In genomic region chr2:46876741-46877384, GRCh38 we compare ENCODE assay signal across 1 cellular context.
TF ChIP-seq lines count a peak whose summit lies in the region.

No MANE protein-coding gene starts in this region.

TF ChIP-seq in K562, 482 proteins besides CTCF, POLR2A, EP300 and RAD21 (continued from another document and continues in another):
- TF ChIP-seq MYC (IDR thresholded peaks at IDR 0.05; ENCODE audit: low read depth, low read length): peak; percentile 37; the same call in 1 of the 2 replicates
- no peak for TF ChIP-seq MYC (CRISPR knock-in tag; IDR thresholded peaks at IDR 0.05; ENCODE audit: borderline replicate concordance, low read depth)
- TF ChIP-seq MEIS2 (IDR thresholded peaks at IDR 0.05; ENCODE audit: partially characterized antibody): peak; percentile 37
- TF ChIP-seq EP400 (IDR thresholded peaks at IDR 0.05): peak; percentile 15; the same call in 1 of the 2 replicates
- peak in 1 of 2 experiments; percentile 43; a peak in 1 of 4 replicates for TF ChIP-seq RCOR1 (IDR thresholded peaks at IDR 0.05; ENCODE audit: borderline replicate concordance in 1 of 2, low read depth in 2 of 2, low read length in 2 of 2)
- TF ChIP-seq ARID2 (IDR thresholded peaks at IDR 0.05): peak; percentile 74; the same call in 1 of the 2 replicates
- no peak for TF ChIP-seq THRB (CRISPR knock-in tag; conservative IDR thresholded peaks at IDR 0.05)
- no peak for TF ChIP-seq HNRNPH1 (optimal IDR thresholded peaks at IDR 0.05; ENCODE audit: low read depth, low read length)
- TF ChIP-seq ARNT (IDR thresholded peaks at IDR 0.05): peak in 1 of 2 experiments; percentile 28; a peak in 1 of 4 replicates
- TF ChIP-seq CREM (IDR thresholded peaks at IDR 0.05; ENCODE audit: low read depth): no peak
- TF ChIP-seq SMARCA4 (IDR thresholded peaks at IDR 0.05): 0 out of 2 replicates have a peak, but pooled peaks have one; percentile 11
- TF ChIP-seq ZMIZ1 (IDR thresholded peaks at IDR 0.05; ENCODE audit: low read depth in 2 of 2, low read length in 2 of 2): peak in 1 of 2 experiments; percentile 27; a peak in 1 of 4 replicates
- peak; percentile 58; the same call in 1 of the 2 replicates for TF ChIP-seq SMC3 (conservative IDR thresholded peaks at IDR 0.05; ENCODE audit: insufficient read depth, low read depth, low read length)
- TF ChIP-seq JUN (IDR thresholded peaks at IDR 0.05; ENCODE audit: borderline replicate concordance, low read depth, low read length): peak; percentile 40; the same call in 1 of the 2 replicates
- no peak for TF ChIP-seq JUN (CRISPR knock-in tag; IDR thresholded peaks at IDR 0.05; ENCODE audit: borderline replicate concordance)
- TF ChIP-seq ETV1 (tag; conservative IDR thresholded peaks at IDR 0.05; ENCODE audit: low read depth): no peak
- TF ChIP-seq L3MBTL2 (IDR thresholded peaks at IDR 0.05): peak; percentile 82
- TF ChIP-seq E2F3 (CRISPR knock-in tag; IDR thresholded peaks at IDR 0.05): no peak
- TF ChIP-seq CBFA2T3 (IDR thresholded peaks at IDR 0.05): 0 out of 2 replicates have a peak, but pooled peaks have one; percentile 3
- TF ChIP-seq ZFP1 (CRISPR knock-in tag; IDR thresholded peaks at IDR 0.05): no peak
- TF ChIP-seq NFIC (IDR thresholded peaks at IDR 0.05): peak; percentile 28
- peak; percentile 53; the same call in 1 of the 2 replicates for TF ChIP-seq ARID3A (IDR thresholded peaks at IDR 0.05; ENCODE audit: borderline replicate concordance, low read depth, low read length)
- TF ChIP-seq PURB (CRISPR knock-in tag; IDR thresholded peaks at IDR 0.05; ENCODE audit: low read depth): no peak
- peak; percentile 67; the same call in 1 of the 2 replicates for TF ChIP-seq EHMT2 (IDR thresholded peaks at IDR 0.05)
- no peak for TF ChIP-seq ZNF24 (IDR thresholded peaks at IDR 0.05)
- TF ChIP-seq ATF7 (IDR thresholded peaks at IDR 0.05): peak; percentile 29; the same call in 1 of the 2 replicates
- TF ChIP-seq ZNF444 (CRISPR knock-in tag; IDR thresholded peaks at IDR 0.05): no peak
- peak; percentile 70 for TF ChIP-seq DEAF1 (CRISPR knock-in tag; IDR thresholded peaks at IDR 0.05)
- TF ChIP-seq ZNF707 (CRISPR knock-in tag; conservative IDR thresholded peaks at IDR 0.05): no peak
- TF ChIP-seq MNT (conservative IDR thresholded peaks at IDR 0.05): peak in 1 of 2 experiments; percentile 25; a peak in 2 of 4 replicates
- TF ChIP-seq FOXA3 (CRISPR knock-in tag; conservative IDR thresholded peaks at IDR 0.05 in 1 of 2, IDR thresholded peaks at IDR 0.05 in 1 of 2): no peak
- TF ChIP-seq MGA (IDR thresholded peaks at IDR 0.05): peak; percentile 81
- 0 out of 2 replicates have a peak, but pooled peaks have one; percentile 10 for TF ChIP-seq VEZF1 (CRISPR knock-in tag; IDR thresholded peaks at IDR 0.05)
- TF ChIP-seq RFX5 (IDR thresholded peaks at IDR 0.05; ENCODE audit: low read depth, low read length): no peak
- TF ChIP-seq ESRRA (IDR thresholded peaks at IDR 0.05; ENCODE audit: borderline replicate concordance, low read depth): peak; percentile 40; the same call in 1 of the 2 replicates
- no peak for TF ChIP-seq NR2C2 (CRISPR knock-in tag; IDR thresholded peaks at IDR 0.05)
- 0 out of 2 replicates have a peak, but pooled peaks have one; percentile 21 for TF ChIP-seq NR2C2 (tag; IDR thresholded peaks at IDR 0.05)
